In genomic region chr5:40883051-40883450, GRCh38 we compare ENCODE assay signal across 2 cellular contexts.
TF ChIP-seq lines count a peak whose summit lies in the region.
"Not testable (repeated sequence)": the region's sequence is repeated elsewhere in the genome, so short reads cannot be mapped to it uniquely, and the experiment has no call there.

No MANE protein-coding gene starts in this region.

TF ChIP-seq in HepG2, 621 proteins besides CTCF, POLR2A, EP300 and RAD21:
- TF ChIP-seq ARID5B (CRISPR knock-in tag; IDR thresholded peaks at IDR 0.05) (0 out of 2 replicates have a peak, but pooled peaks have one; percentile 13), HNF4A (CRISPR knock-in tag; IDR thresholded peaks at IDR 0.05) (peak; percentile 70), SOX5 (CRISPR knock-in tag; IDR thresholded peaks at IDR 0.05; ENCODE audit: borderline replicate concordance) (peak; percentile 70; the same call in 1 of the 2 replicates), SOX13 (CRISPR knock-in tag; conservative IDR thresholded peaks at IDR 0.05 in 1 of 2, IDR thresholded peaks at IDR 0.05 in 1 of 2) (peak in 1 of 2 experiments; percentile 77; a peak in 2 of 4 replicates), SOX6 (CRISPR knock-in tag; IDR thresholded peaks at IDR 0.05) (peak; percentile 70)
- TF ChIP-seq SOX13, SOX6 (IDR thresholded peaks at IDR 0.05): not testable (repeated sequence)

TF ChIP-seq in liver, 16 proteins besides CTCF, POLR2A, EP300 and RAD21:
- TF ChIP-seq HNF4A (conservative IDR thresholded peaks at IDR 0.05) (peak; percentile 54 to 73), SP1 (IDR thresholded peaks at IDR 0.05) (peak; percentile 9)
